23 cellular contexts compared by ENCODE assay signal in genomic region chr17:9101356-9101755, GRCh38.
"Had no signal": no experiment of that assay in that cellular context is flagged by ENCODE, and none has a peak within 500 bp of the region (broad histone marks: within the 10 kb centered on the region; RNA-seq: fewer than 3 reads in every experiment).

No MANE protein-coding gene starts in this region.

- H3K36me3 ChIP-seq: ascending aorta, brain microvascular endothelial cell, gastrocnemius medialis, transverse colon had no signal

- H3K9me3 ChIP-seq: ascending aorta, gastrocnemius medialis, transverse colon had no signal

- H3K4me3 ChIP-seq: ascending aorta, gastrocnemius medialis, psoas muscle, transverse colon had no signal

- FAIRE-seq: islet of Langerhans had no signal

- H3K4me1 ChIP-seq: gastrocnemius medialis, psoas muscle, transverse colon had no signal

- DNase-seq: activated CD4-positive, alpha-beta memory T cell treated with anti-CD3 and anti-CD28 coated beads for 36 hours; activated CD4-positive, alpha-beta T cell treated with anti-CD3 and anti-CD28 coated beads, Interleukin-2, amount 10 ng/mL, durations not matched to agents 24 days and 14 days; activated CD4-positive, CD25-positive, alpha-beta regulatory T cell treated with anti-CD3 and anti-CD28 coated beads, Interleukin-2, amount 50 U/mL, for 72 hours; activated CD8-positive, alpha-beta memory T cell treated with anti-CD3 and anti-CD28 coated beads, Interleukin-2, amount 50 U/mL, for 48 hours; activated gamma-delta T cell; activated naive CD4-positive, alpha-beta T cell treated with anti-CD3 and anti-CD28 coated beads, Interleukin-2, amount 10 ng/mL, durations not matched to agents 7 days and 5 days; activated naive CD8-positive, alpha-beta T cell treated with anti-CD3 and anti-CD28 coated beads, Interleukin-2, amount 10 ng/mL, durations not matched to agents 7 days and 5 days; activated T-cell treated with anti-CD3 and anti-CD28 coated beads, Interleukin-2, amount 50 U/mL, for 24 hours; brain microvascular endothelial cell; caudate nucleus; endodermal cell; gastrocnemius medialis; glutamatergic neuron; mammary epithelial cell; psoas muscle; stimulated activated CD4-positive, alpha-beta T cell treated with anti-CD3 and anti-CD28 coated beads, Interleukin-15, amount 100 ng/mL, for 24 hours; stimulated activated CD4-positive, alpha-beta T cell treated with anti-CD3 and anti-CD28 coated beads, Interleukin-2, amount 100 ng/mL, for 24 hours; stimulated activated naive CD4-positive, alpha-beta T cell treated with Interleukin-2 at 50 U/mL for 16 hours; T-helper 2 cell; transverse colon had no signal

- ATAC-seq: esophagus mucosa, gastrocnemius medialis, psoas muscle had no signal

- H3K27ac ChIP-seq: ascending aorta, brain microvascular endothelial cell, gastrocnemius medialis, psoas muscle, transverse colon had no signal

- H3K27me3 ChIP-seq: ascending aorta, brain microvascular endothelial cell, gastrocnemius medialis, transverse colon had no signal
